8 cellular contexts compared by ENCODE assay signal in the genomic region with DNA sequence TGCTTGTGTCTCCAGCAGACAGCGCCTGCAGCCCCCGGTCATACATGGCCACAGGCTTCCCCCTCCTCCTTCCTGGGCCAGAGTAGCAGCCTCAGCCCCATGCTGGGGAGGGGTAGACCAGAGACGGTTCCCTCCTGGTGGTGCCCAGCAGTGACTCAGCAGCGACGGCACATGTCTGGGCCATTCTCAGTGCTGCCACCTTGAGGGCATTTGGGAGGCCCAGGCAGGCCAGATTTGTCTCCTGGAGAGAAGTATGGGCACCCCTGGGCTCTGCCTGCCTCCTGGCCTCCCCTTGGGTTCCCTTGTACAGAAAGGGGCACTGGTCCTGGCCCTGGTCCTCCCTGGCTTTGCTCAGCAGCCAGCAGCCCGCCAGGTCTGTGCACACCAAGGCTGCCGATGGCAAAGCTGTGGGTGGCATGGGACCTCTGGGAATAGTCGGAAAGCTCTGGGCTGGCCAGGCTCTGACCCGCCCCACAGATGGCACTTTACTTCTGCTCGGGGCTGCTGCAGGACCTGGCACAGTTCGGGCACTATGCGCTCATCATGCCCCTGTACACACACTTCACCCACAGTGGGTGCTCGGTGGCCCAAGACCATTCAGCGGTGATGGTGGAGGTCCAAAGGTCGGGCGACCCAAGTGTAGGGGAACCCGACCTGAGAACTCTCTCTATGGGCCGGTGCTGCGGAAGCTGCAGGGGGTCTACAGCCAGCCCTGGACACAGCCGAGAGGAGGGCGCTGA. TPM values are rescaled to one million over a fixed set of nuclear protein-coding genes. Genes with fewer than 3 reads are reported as not detected.
A peak's percentile ranks its signal among the peaks of the same experiment; 100 is the strongest.
DNase-seq lines count a peak whose midpoint lies in the region; ATAC-seq and TF ChIP-seq lines count a peak whose summit lies in the region.

No MANE protein-coding gene starts in this region.

- no peaks in the 10 kb centered on the region for H3K27me3 ChIP-seq in Loucy (ENCODE audit: insufficient read depth, low read length, poor library complexity, severe bottlenecking)

- no peaks in the 10 kb centered on the region for H3K79me2 ChIP-seq in Loucy (ENCODE audit: insufficient read depth, low read length)

- H3K4me1 Mint-ChIP-seq in natural killer cell: peaks cover 0 to 11% of the 10 kb centered on the region in 2 donors
- no peaks in the 10 kb centered on the region for H3K4me1 Mint-ChIP-seq in type B pancreatic cell (ENCODE audit: unreplicated experiment)

- H3K4me2 ChIP-seq in Loucy (ENCODE audit: low read depth, low read length, poor library complexity, severe bottlenecking): no peak overlapping the region

- H4K20me1 ChIP-seq in Loucy (ENCODE audit: insufficient read depth, low read length, poor library complexity, severe bottlenecking): no peaks in the 10 kb centered on the region

- DNase-seq in DMS 273 (lab: John Stamatoyannopoulos, UW; ENCODE audit: unreplicated experiment) (peak; percentile 82), DMS 273 treated with DMSO at 0.1 percent for 48 hours (lab: John Stamatoyannopoulos, UW) (no peak), dedifferentiated amniotic fluid mesenchymal stem cell (ENCODE audit: extremely low spot score) (peak; percentile 32), natural killer cell (no peak), type B pancreatic cell (ENCODE audit: extremely low spot score, unreplicated experiment) (no peak), inferior parietal cortex (ENCODE audit: extremely low spot score) (no peak)
- peak; percentile 71 for DNase-seq in activated CD4-positive, CD25-positive, alpha-beta regulatory T cell treated with anti-CD3 and anti-CD28 coated beads, Interleukin-2, amount 50 U/mL, for 72 hours

- no peaks in the 10 kb centered on the region for H3K9me3 ChIP-seq in Loucy (ENCODE audit: insufficient read depth, low read depth, low read length)

- intact Hi-C loops in natural killer cell (cut with micrococcal nuclease): loop anchor here (5.0 kb wide), 2 partner anchors 117 to 517 kb away; partner anchors contain the start of gene NPPC

- no peaks in the 10 kb centered on the region for H3K9me3 Mint-ChIP-seq in natural killer cell
- no peaks in the 10 kb centered on the region for H3K9me3 Mint-ChIP-seq in type B pancreatic cell

- no peaks in the 10 kb centered on the region for H3K36me3 ChIP-seq in Loucy (ENCODE audit: insufficient read depth, low read length)

- H3K4me3 Mint-ChIP-seq in natural killer cell: no peak overlapping the region
- H3K4me3 Mint-ChIP-seq in type B pancreatic cell: no peak overlapping the region

- ATAC-seq in natural killer cell: peak; percentile 34 to 56 (median 44)

- H3K4me1 ChIP-seq in Loucy (ENCODE audit: insufficient read depth, low read length, poor library complexity, severe bottlenecking): peaks cover 5% of the 10 kb centered on the region

- no peak overlapping the region for H3K27ac Mint-ChIP-seq in natural killer cell
- no peak overlapping the region for H3K27ac Mint-ChIP-seq in type B pancreatic cell

- H3K36me3 Mint-ChIP-seq in natural killer cell (no peaks in the 10 kb centered on the region), type B pancreatic cell (no peaks in the 10 kb centered on the region)

- no peak overlapping the region for H3K4me3 ChIP-seq in Loucy (ENCODE audit: low read length, poor library complexity, severe bottlenecking)

- TF ChIP-seq CTCF in Loucy (conservative IDR thresholded peaks at IDR 0.05; ENCODE audit: low read length) (peak; percentile 67), natural killer cell (IDR thresholded peaks at IDR 0.05) (peak; percentile 48), type B pancreatic cell (conservative IDR thresholded peaks at IDR 0.05) (peak; percentile 73)

- no peaks in the 10 kb centered on the region for H3F3A ChIP-seq in Loucy (ENCODE audit: low read depth)

- no peak overlapping the region for H3K9ac ChIP-seq in Loucy (ENCODE audit: low read depth, low read length, poor library complexity, severe bottlenecking)

- no peak overlapping the region for H2AFZ ChIP-seq in Loucy (ENCODE audit: low read length)

- no peaks in the 10 kb centered on the region for H3K27me3 Mint-ChIP-seq in natural killer cell (ENCODE audit: low read depth in 2 of 2)
- H3K27me3 Mint-ChIP-seq in type B pancreatic cell: peaks cover 5% of the 10 kb centered on the region

- H3K9me2 ChIP-seq in Loucy (replicated peaks; ENCODE audit: low read depth, low read length): no peaks in the 10 kb centered on the region

RNA-seq across cellular contexts. Expression of gene ALPI, which starts 11.4 kb away (rescaled TPM):
- total RNA-seq in natural killer cell: not detected
- 1.5 and 6.5 TPM in 2 replicates for total RNA-seq in type B pancreatic cell (ENCODE audit: low replicate concordance)

RNA-seq across cellular contexts. Expression of gene ALPG, which starts 37.9 kb away (rescaled TPM):
- total RNA-seq in natural killer cell (not detected), type B pancreatic cell (ENCODE audit: low replicate concordance) (0.14 and 0.88 TPM in 2 replicates)

RNA-seq across cellular contexts. Expression of gene ECEL1, which starts 43.1 kb away (rescaled TPM):
- not detected for total RNA-seq in natural killer cell
- 7.8 and 9.6 TPM in 2 replicates for total RNA-seq in type B pancreatic cell (ENCODE audit: low replicate concordance)

Comparison
In these comparisons a context has a peak if more than half of its experiments do, and no peak if none do; other contexts are left out.
1. DNase-seq: peak in DMS 273 (single experiment), activated CD4-positive, CD25-positive, alpha-beta regulatory T cell treated with anti-CD3 and anti-CD28 coated beads, Interleukin-2, amount 50 U/mL, for 72 hours (single experiment) and dedifferentiated amniotic fluid mesenchymal stem cell (single experiment); none in DMS 273 treated with DMSO at 0.1 percent for 48 hours (single experiment), natural killer cell (single experiment), type B pancreatic cell (single experiment) and inferior parietal cortex (single experiment).
2. Peak in every context shown above with its lines, with median percentiles within 50 percentile points of each other: CTCF ChIP-seq.